ENCODE assay signal across 8 cellular contexts in the genomic region with DNA sequence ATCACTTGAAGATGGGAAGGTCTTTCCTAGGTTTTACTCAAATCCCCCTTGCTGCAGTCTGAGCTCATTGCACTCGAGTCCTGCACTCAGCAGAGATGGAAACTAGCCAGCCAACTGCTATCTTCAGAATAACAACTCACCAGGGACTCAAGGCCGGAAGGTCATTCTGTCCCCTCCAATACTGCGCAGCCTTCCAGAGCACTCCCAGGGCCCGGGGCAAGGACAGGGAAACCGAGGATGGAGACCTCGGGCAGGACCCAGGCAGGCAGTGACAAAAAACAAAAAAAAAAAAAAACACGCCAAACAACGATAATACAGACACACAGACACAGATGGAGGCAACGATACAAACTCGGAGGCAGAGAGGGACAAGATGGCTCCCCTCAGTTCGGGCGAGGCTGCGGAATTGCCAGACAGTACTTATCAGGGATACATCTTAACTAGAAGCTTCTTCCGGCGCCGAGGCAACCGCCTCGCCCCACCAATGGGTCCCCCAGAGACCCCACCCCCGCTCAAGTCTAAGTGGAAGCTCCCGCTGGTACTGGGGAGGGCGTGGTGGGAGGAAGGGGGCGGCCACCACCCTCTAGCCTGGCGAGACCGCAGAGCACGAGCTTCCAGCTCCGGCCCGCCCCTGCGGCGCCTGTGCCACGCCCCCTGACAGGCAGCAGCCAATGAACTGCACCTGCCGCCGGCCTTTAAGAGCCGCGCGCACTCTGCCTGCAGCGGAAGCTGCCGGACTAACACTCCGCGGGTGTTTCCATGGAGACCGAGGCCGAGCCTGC. TPM values are rescaled to one million over a fixed set of nuclear protein-coding genes. Genes with fewer than 3 reads are reported as not detected.
DNase-seq lines count a peak whose midpoint lies in the region; ATAC-seq and TF ChIP-seq lines count a peak whose summit lies in the region.

No MANE protein-coding gene starts in this region.

- peaks cover 26% of the 10 kb centered on the region for H3K4me1 ChIP-seq in CD4-positive, CD25-positive, alpha-beta regulatory T cell (ENCODE audit: control insufficient read depth, insufficient read depth, low read length, poor library complexity, severe bottlenecking)
- H3K4me1 ChIP-seq in right lobe of liver = peaks cover 0 to 5% (median 0%) of the 10 kb centered on the region in 4 donors

- TF ChIP-seq POLR2A in right lobe of liver (IDR thresholded peaks at IDR 0.05) = no peak

- peak; percentile 94 to 99 (median 96) for DNase-seq in CD4-positive, CD25-positive, alpha-beta regulatory T cell
- DNase-seq in NCI-H748 treated with DMSO at 0.1 percent for 48 hours (lab: John Stamatoyannopoulos, UW) (peak; percentile 85), dorsolateral prefrontal cortex (peak; percentile 97 to 100 (median 99)), right lobe of liver (peak; percentile 99 to 100 (median 99))
- peak; percentile 89 for DNase-seq in activated CD4-positive, alpha-beta T cell treated with anti-CD3 and anti-CD28 coated beads, Interleukin-2, amount 50 U/mL, for 4 hours
- DNase-seq in stimulated activated CD4-positive, alpha-beta T cell treated with anti-CD3 and anti-CD28 coated beads, Interleukin-4, amount 100 ng/mL, for 24 hours = peak; percentile 96

- H3K4me1 Mint-ChIP-seq in CD4-positive, CD25-positive, alpha-beta regulatory T cell = peaks cover 0 to 40% (median 30%) of the 10 kb centered on the region in 4 donors

- H3K27ac Mint-ChIP-seq in CD4-positive, CD25-positive, alpha-beta regulatory T cell = peak overlapping the region; percentile 97 to 98 (median 97)

- 3% methylated on average over 14 of the region's 41 CpGs for WGBS in right lobe of liver (ENCODE audit: insufficient coverage, low coverage, low lambda C conversion rate, missing lambda C conversion rate)

- H3K27me3 ChIP-seq in CD4-positive, CD25-positive, alpha-beta regulatory T cell (ENCODE audit: control insufficient read depth, insufficient read depth, low read length) = no peaks in the 10 kb centered on the region
- H3K27me3 ChIP-seq in dorsolateral prefrontal cortex = no peaks in the 10 kb centered on the region
- no peaks in the 10 kb centered on the region for H3K27me3 ChIP-seq in right lobe of liver

- no peaks in the 10 kb centered on the region for H3K9me3 Mint-ChIP-seq in CD4-positive, CD25-positive, alpha-beta regulatory T cell

- peak overlapping the region; percentile 91 to 97 (median 94) for H3K4me3 Mint-ChIP-seq in CD4-positive, CD25-positive, alpha-beta regulatory T cell

- H3K36me3 ChIP-seq in CD4-positive, CD25-positive, alpha-beta regulatory T cell (ENCODE audit: control insufficient read depth, insufficient read depth, low read length) = no peaks in the 10 kb centered on the region
- no peaks in the 10 kb centered on the region for H3K36me3 ChIP-seq in right lobe of liver

- peak in 44 of 56 donors; percentile 11 to 55 (median 30) for TF ChIP-seq CTCF in dorsolateral prefrontal cortex (IDR thresholded peaks at IDR 0.05 in 54 of 56, conservative IDR thresholded peaks at IDR 0.05 in 2 of 56; ENCODE audit: low read depth in 1 of 56, partially characterized antibody in 56 of 56)
- TF ChIP-seq CTCF in right lobe of liver (IDR thresholded peaks at IDR 0.05) = peak in 3 of 4 donors; percentile 12 to 15 (median 12)

- intact Hi-C loops in dorsolateral prefrontal cortex (cut with DNase I) = loop anchor here (1.0 to 5.0 kb wide), 2 partner anchors 8 to 68 kb away; no protein-coding TSS in a partner anchor
- intact Hi-C loops in right lobe of liver (cut with DNase I) = no loop called here

- H3K27me3 Mint-ChIP-seq in CD4-positive, CD25-positive, alpha-beta regulatory T cell = peaks cover 10% of the 10 kb centered on the region

- peak; percentile 93 for ATAC-seq in CD4-positive, CD25-positive, alpha-beta regulatory T cell (ENCODE audit: low read depth in 2 of 2)
- peak; percentile 97 for ATAC-seq in GM19397 (IDR thresholded peaks at IDR 0.05; ENCODE audit: unreplicated experiment)
- ATAC-seq in HG03565 (IDR thresholded peaks at IDR 0.05; ENCODE audit: unreplicated experiment) = peak; percentile 98
- peak; percentile 99 to 100 (median 100) for ATAC-seq in right lobe of liver

- H3K4me3 ChIP-seq in CD4-positive, CD25-positive, alpha-beta regulatory T cell (ENCODE audit: low read depth, low read length) = peak overlapping the region; percentile 87
- peak overlapping the region; percentile 47 to 98 (median 81) for H3K4me3 ChIP-seq in dorsolateral prefrontal cortex
- H3K4me3 ChIP-seq in right lobe of liver = peak overlapping the region; percentile 41 to 70 (median 60)

- no peaks in the 10 kb centered on the region for H3K9me3 ChIP-seq in CD4-positive, CD25-positive, alpha-beta regulatory T cell (ENCODE audit: control insufficient read depth in 2 of 2, low read length in 2 of 2)
- H3K9me3 ChIP-seq in right lobe of liver = no peaks in the 10 kb centered on the region

- no peaks in the 10 kb centered on the region for H3K36me3 Mint-ChIP-seq in CD4-positive, CD25-positive, alpha-beta regulatory T cell

- H3K27ac ChIP-seq in CD4-positive, CD25-positive, alpha-beta regulatory T cell (ENCODE audit: insufficient read depth, low read length, poor library complexity, severe bottlenecking) = peak overlapping the region; percentile 75
- H3K27ac ChIP-seq in dorsolateral prefrontal cortex (peak overlapping the region; percentile 82 to 99 (median 97)), right lobe of liver (peak overlapping the region in 2 of 3 donors; percentile 26 to 49)

RNA-seq across cellular contexts. Expression of a gene that starts 7.0 kb away (rescaled TPM):
- 1.7 TPM for total RNA-seq in CD4-positive, CD25-positive, alpha-beta regulatory T cell
- under 1 TPM in 3 of 4 donors, not detected in 1; 0.01 to 0.16 (median 0.03) TPM for polyA plus RNA-seq in CD4-positive, CD25-positive, alpha-beta regulatory T cell
- total RNA-seq in dorsolateral prefrontal cortex = 100 to 1,000 TPM; 301 to 845 (median 633) TPM
- under 1 TPM; 0.09 to 0.56 (median 0.24) TPM for total RNA-seq in right lobe of liver

RNA-seq across cellular contexts. Expression of a gene that starts 17.5 kb away (rescaled TPM):
- total RNA-seq in CD4-positive, CD25-positive, alpha-beta regulatory T cell = 42.1 TPM
- polyA plus RNA-seq in CD4-positive, CD25-positive, alpha-beta regulatory T cell = 1 to 10 TPM; 3.9 to 7.9 (median 6.0) TPM
- total RNA-seq in dorsolateral prefrontal cortex = 100 to 1,000 TPM in 52 of 120 experiments, 10 to 100 TPM in 68; 71.0 to 120 (median 97.6) TPM
- total RNA-seq in right lobe of liver = 10 to 100 TPM in 5 of 6 experiments, 1 to 10 TPM in 1; 4.9 to 12.2 (median 10.8) TPM

Comparison
In these comparisons a context has a peak if more than half of its experiments do, and no peak if none do; other contexts are left out.
1. Peak in every context shown above with its lines: DNase-seq, ATAC-seq, H3K4me3 ChIP-seq and H3K27ac ChIP-seq.
2. H3K27ac ChIP-seq: peak in every context shown above with its lines; median percentile 97 in dorsolateral prefrontal cortex; 75 in CD4-positive, CD25-positive, alpha-beta regulatory T cell; 38 in right lobe of liver.
3. RNA of a gene that starts 7.0 kb away (total RNA-seq): 301 to 845 TPM in dorsolateral prefrontal cortex; 1.7 TPM in CD4-positive, CD25-positive, alpha-beta regulatory T cell (single experiment) and 0.09 to 0.56 TPM in right lobe of liver; every median in the first group is over 100 times any median in the second.
4. intact Hi-C loops: an anchor here in dorsolateral prefrontal cortex (1.0 to 5.0 kb wide); none called in right lobe of liver.